In genomic region chr1:2547210-2548067, GRCh38 we compare ENCODE assay signal across 1 cellular context.
TF ChIP-seq lines count a peak whose summit lies in the region.

No MANE protein-coding gene starts in this region.

TF ChIP-seq in HepG2, 621 proteins besides CTCF, POLR2A, EP300 and RAD21 (continued from another document):
- TF ChIP-seq SNAPC2 (CRISPR knock-in tag; IDR thresholded peaks at IDR 0.05) (0 out of 2 replicates have a peak, but pooled peaks have one; percentile 25), ZFYVE20 (CRISPR knock-in tag; IDR thresholded peaks at IDR 0.05; ENCODE audit: borderline replicate concordance, low read depth) (no peak), ZIK1 (CRISPR knock-in tag; IDR thresholded peaks at IDR 0.05; ENCODE audit: borderline replicate concordance, low read depth) (no peak), ZNF18 (CRISPR knock-in tag; IDR thresholded peaks at IDR 0.05; ENCODE audit: insufficient replicate concordance) (peak; percentile 25), HDAC2 (CRISPR knock-in tag; IDR thresholded peaks at IDR 0.05) (no peak), ETV6 (CRISPR knock-in tag; conservative IDR thresholded peaks at IDR 0.05) (no peak), ZNF367 (CRISPR knock-in tag; IDR thresholded peaks at IDR 0.05; ENCODE audit: borderline replicate concordance) (no peak), ZNF772 (CRISPR knock-in tag; IDR thresholded peaks at IDR 0.05) (no peak), ZBTB7A (CRISPR knock-in tag; IDR thresholded peaks at IDR 0.05) (no peak), GPBP1L1 (CRISPR knock-in tag; IDR thresholded peaks at IDR 0.05) (no peak), PHF8 (CRISPR knock-in tag; IDR thresholded peaks at IDR 0.05) (0 out of 2 replicates have a peak, but pooled peaks have one; percentile 10), NKX3-1 (CRISPR knock-in tag; IDR thresholded peaks at IDR 0.05) (no peak), SIX1 (CRISPR knock-in tag; IDR thresholded peaks at IDR 0.05; ENCODE audit: borderline replicate concordance) (no peak), TRIM24 (CRISPR knock-in tag; IDR thresholded peaks at IDR 0.05) (no peak), ATF7 (IDR thresholded peaks at IDR 0.05) (no peak), ATF7 (CRISPR knock-in tag; IDR thresholded peaks at IDR 0.05) (0 out of 2 replicates have a peak, but pooled peaks have one; percentile 23), MYPOP (CRISPR knock-in tag; IDR thresholded peaks at IDR 0.05) (0 out of 2 replicates have a peak, but pooled peaks have one; percentile 47), TBP (CRISPR knock-in tag; IDR thresholded peaks at IDR 0.05) (no peak), ZZZ3 (CRISPR knock-in tag; IDR thresholded peaks at IDR 0.05; ENCODE audit: borderline replicate concordance) (0 out of 2 replicates have a peak, but pooled peaks have one; percentile 36)
